Comparison of ENCODE assay signal across 8 cellular contexts in genomic region chr1:9539829-9540550, GRCh38. TPM values are rescaled to one million over a fixed set of nuclear protein-coding genes. Genes with fewer than 3 reads are reported as not detected.
DNase-seq lines count a peak whose midpoint lies in the region; TF ChIP-seq lines count a peak whose summit lies in the region.

No MANE protein-coding gene starts in this region.

- H3K27ac ChIP-seq in HEK293 (ENCODE audit: extremely low read depth, low read depth, low read length): peak overlapping the region; percentile 86; the same call in 1 of the 2 replicates
- peak overlapping the region; percentile 53 for H3K27ac ChIP-seq in effector memory CD4-positive, alpha-beta T cell (ENCODE audit: insufficient read depth, low read length, poor library complexity, severe bottlenecking)

- POLR2A ChIA-PET in HEK293 (lab: Yijun Ruan, JAX): interaction anchor here (0.6 to 1.1 kb wide), 5 partner anchors 11 to 666 kb away, joined by 3 to 6 read pairs (median 3); no protein-coding TSS in a partner anchor

- peak; percentile 13; the same call in 1 of the 2 replicates for TF ChIP-seq CTCF in HEK293 (tag by site-specific recombination; IDR thresholded peaks at IDR 0.05)

- H3K36me3 ChIP-seq in HEK293 (ENCODE audit: control insufficient read depth in 2 of 2, insufficient read depth in 1 of 2, low read length in 2 of 2): no peaks in the 10 kb centered on the region
- no peaks in the 10 kb centered on the region; the same call in 1 of the 2 replicates for H3K36me3 ChIP-seq in MG63
- no peaks in the 10 kb centered on the region for H3K36me3 ChIP-seq in effector memory CD4-positive, alpha-beta T cell (ENCODE audit: control insufficient read depth, insufficient read depth, low read length)

- H3K9me3 ChIP-seq in HEK293 (ENCODE audit: control insufficient read depth, insufficient read depth, low read depth, low read length) (no peaks in the 10 kb centered on the region), MG63 (no peaks in the 10 kb centered on the region)
- no peaks in the 10 kb centered on the region for H3K9me3 ChIP-seq in effector memory CD4-positive, alpha-beta T cell (ENCODE audit: control insufficient read depth, low read length)

- CTCF ChIA-PET in HEK293 (lab: Yijun Ruan, JAX): interaction anchor here (0.6 to 1.3 kb wide), 8 partner anchors 33 to 837 kb away, joined by 3 to 7 read pairs (median 4); no protein-coding TSS in a partner anchor

- DNase-seq in NCI-H2081 (lab: John Stamatoyannopoulos, UW) (peak; percentile 50 to 53), NCI-H2081 treated with DMSO at 0.1 percent for 48 hours (lab: John Stamatoyannopoulos, UW) (no peak), MG63 (peak; percentile 69), medulla oblongata (ENCODE audit: extremely low spot score) (peak; percentile 57)
- DNase-seq in activated CD4-positive, alpha-beta T cell treated with anti-CD3 and anti-CD28 coated beads for 4 hours: peak; percentile 44 to 56
- peak; percentile 28 to 43 (median 38) for DNase-seq in effector memory CD4-positive, alpha-beta T cell
- DNase-seq in stimulated activated CD8-positive, alpha-beta memory T cell treated with anti-CD3 and anti-CD28 coated beads, Interleukin-15, amount 100 ng/mL, for 4 hours (ENCODE audit: low read depth in 2 of 2): peak; percentile 19 to 45

- H3K4me3 ChIP-seq in HEK293 (ENCODE audit: low read depth, low read length) (peak overlapping the region; percentile 82), MG63 (peak overlapping the region; percentile 78)
- peak overlapping the region; percentile 73 for H3K4me3 ChIP-seq in effector memory CD4-positive, alpha-beta T cell (ENCODE audit: insufficient read depth, low read depth, low read length, poor library complexity, severe bottlenecking)

- H3K27me3 ChIP-seq in MG63: no peaks in the 10 kb centered on the region
- no peaks in the 10 kb centered on the region for H3K27me3 ChIP-seq in effector memory CD4-positive, alpha-beta T cell (replicated peaks; ENCODE audit: control insufficient read depth, insufficient read depth, low read length, poor library complexity, severe bottlenecking)

- H3K4me1 ChIP-seq in HEK293 (ENCODE audit: control insufficient read depth, insufficient read depth, low read length): peaks cover 9% of the 10 kb centered on the region
- peaks cover 10% of the 10 kb centered on the region for H3K4me1 ChIP-seq in effector memory CD4-positive, alpha-beta T cell (ENCODE audit: control insufficient read depth, insufficient read depth, low read length, poor library complexity, severe bottlenecking)

TF ChIP-seq in HEK293, 187 proteins besides CTCF, POLR2A, EP300 and RAD21 (continues in another document):
- TF ChIP-seq ZNF311 (tag by site-specific recombination; IDR thresholded peaks at IDR 0.05; ENCODE audit: borderline replicate concordance) (no peak), ZNF776 (tag by site-specific recombination; IDR thresholded peaks at IDR 0.05; ENCODE audit: borderline replicate concordance) (no peak), PRDM4 (tag by site-specific recombination; IDR thresholded peaks at IDR 0.05) (no peak), ZNF324 (tag by site-specific recombination; IDR thresholded peaks at IDR 0.05) (no peak), ZSCAN18 (tag by site-specific recombination; IDR thresholded peaks at IDR 0.05) (no peak), KLF17 (tag by site-specific recombination; IDR thresholded peaks at IDR 0.05) (no peak), ZNF654 (tag by site-specific recombination; IDR thresholded peaks at IDR 0.05; ENCODE audit: low read depth) (no peak), ZNF248 (tag by site-specific recombination; IDR thresholded peaks at IDR 0.05) (no peak), ZNF530 (tag by site-specific recombination; IDR thresholded peaks at IDR 0.05; ENCODE audit: low read depth) (no peak), MEIS1 (CRISPR knock-in tag; IDR thresholded peaks at IDR 0.05; ENCODE audit: borderline replicate concordance) (no peak), ZNF214 (tag by site-specific recombination; IDR thresholded peaks at IDR 0.05; ENCODE audit: borderline replicate concordance) (no peak), TRIM28 (IDR thresholded peaks at IDR 0.05; ENCODE audit: borderline replicate concordance, low read length) (no peak), ZNF132 (tag by site-specific recombination; IDR thresholded peaks at IDR 0.05; ENCODE audit: borderline replicate concordance) (no peak), BCL6B (tag by site-specific recombination; IDR thresholded peaks at IDR 0.05) (no peak), ZBTB17 (tag by site-specific recombination; IDR thresholded peaks at IDR 0.05) (peak; percentile 48), ZNF549 (tag by site-specific recombination; IDR thresholded peaks at IDR 0.05) (no peak), KLF1 (tag by site-specific recombination; IDR thresholded peaks at IDR 0.05) (no peak), ZNF148 (tag by site-specific recombination; IDR thresholded peaks at IDR 0.05; ENCODE audit: borderline replicate concordance) (no peak), ZNF596 (tag by site-specific recombination; IDR thresholded peaks at IDR 0.05) (no peak)

RNA-seq across cellular contexts. Expression of gene SLC25A33, which starts 0.7 kb away (rescaled TPM):
- total RNA-seq in MG63 (2014; rRNA removed; shearing (Covaris generic); ENCODE audit: low replicate concordance): 16.6 and 23.9 TPM in 2 replicates

RNA-seq across cellular contexts. Expression of gene TMEM201, which starts 48.7 kb away (rescaled TPM):
- 5.7 and 8.8 TPM in 2 replicates for total RNA-seq in MG63 (2014; rRNA removed; shearing (Covaris generic); ENCODE audit: low replicate concordance)
